In genomic region chrX:2484721-2485459, GRCh38 we compare ENCODE assay signal across 12 cellular contexts. TPM values are rescaled to one million over a fixed set of nuclear protein-coding genes. Genes with fewer than 3 reads are reported as not detected.
DNase-seq lines count a peak whose midpoint lies in the region; ATAC-seq, FAIRE-seq and TF ChIP-seq lines count a peak whose summit lies in the region.
"Had no signal": no experiment of that assay in that cellular context is flagged by ENCODE, and none has a peak within 500 bp of the region (broad histone marks: within the 10 kb centered on the region; RNA-seq: fewer than 3 reads in every experiment).

No MANE protein-coding gene starts in this region.

- H3K56ac ChIP-seq in H1 (replicated peaks; ENCODE audit: insufficient read length, low read depth, low read length), result no peak overlapping the region

- POLR2A ChIA-PET in H1 (lab: Charles Lee; ENCODE audit: partially characterized antibody), result no interaction called here
- POLR2A ChIA-PET in PC-3 (lab: Charles Lee; ENCODE audit: unreplicated experiment), result no interaction called here

- TF ChIP-seq POLR2A in H1 (IDR thresholded peaks at IDR 0.05; ENCODE audit: control extremely low read depth in 1 of 2, low read depth in 2 of 2, low read length in 2 of 2) (no peak), stomach (IDR thresholded peaks at IDR 0.05) (no peak)

- H2BK120ac ChIP-seq in H1 (replicated peaks; ENCODE audit: low read depth, low read length), result no peak overlapping the region

- H3K4me3 ChIP-seq in GM23338, result peak overlapping the region; percentile 26; the same call in 1 of the 2 replicates
- no peak overlapping the region; a peak in 1 of 8 replicates for H3K4me3 ChIP-seq in H1 (ENCODE audit: extremely low read depth in 1 of 4, insufficient read depth in 2 of 4, low read depth in 3 of 4, low read length in 4 of 4)
- H3K4me3 ChIP-seq in stomach, result peak overlapping the region in 3 of 4 donors; percentile 18 to 25 (median 19)
- H3K4me3 ChIP-seq in PC-3 (ENCODE audit: low read length), result no peak overlapping the region

- TF ChIP-seq EP300 in H1 (IDR thresholded peaks at IDR 0.05; ENCODE audit: borderline replicate concordance in 1 of 2, low read depth in 2 of 2, low read length in 2 of 2), result no peak
- no peak for TF ChIP-seq EP300 in stomach (IDR thresholded peaks at IDR 0.05)

- H3K4ac ChIP-seq in H1 (replicated peaks; ENCODE audit: insufficient read length, low read depth, low read length), result no peak overlapping the region

- TF ChIP-seq CTCF in GM23338 (conservative IDR thresholded peaks at IDR 0.05; ENCODE audit: low read depth in 2 of 2), result no peak
- no peak for TF ChIP-seq CTCF in H1 (IDR thresholded peaks at IDR 0.05; ENCODE audit: control extremely low read depth in 1 of 3, insufficient read depth in 1 of 3, low read depth in 1 of 3, low read length in 3 of 3)
- TF ChIP-seq CTCF in stomach (IDR thresholded peaks at IDR 0.05), result no peak
- no peak for TF ChIP-seq CTCF in PC-3 (conservative IDR thresholded peaks at IDR 0.05; ENCODE audit: low read depth, low read length)

- H3F3A ChIP-seq in GM23338 (replicated peaks; ENCODE audit: low read depth) (peaks cover 15% of the 10 kb centered on the region; the same call in 1 of the 2 replicates), PC-3 (ENCODE audit: low read length, unreplicated experiment) (no peaks in the 10 kb centered on the region)

- H4K20me1 ChIP-seq in GM23338 (replicated peaks; ENCODE audit: insufficient read depth) (no peaks in the 10 kb centered on the region; the same call in 1 of the 2 replicates), H1 (replicated peaks in 1 of 2; ENCODE audit: control insufficient read depth in 1 of 2, insufficient read depth in 2 of 2, low read length in 2 of 2) (peaks cover 9 to 11% of the 10 kb centered on the region in 2 experiments), PC-3 (ENCODE audit: low read length) (no peaks in the 10 kb centered on the region)

- H2AK5ac ChIP-seq in H1 (ENCODE audit: low read depth, low read length), result peak overlapping the region; percentile 68

- H3K27ac ChIP-seq in GM23338 (ENCODE audit: low read depth) (peak overlapping the region; percentile 94), H1 (ENCODE audit: low read depth, low read length) (peak overlapping the region; percentile 57), stomach (peak overlapping the region in 4 of 5 donors; percentile 64 to 77 (median 67)), PC-3 (ENCODE audit: low read length) (no peak overlapping the region)

- no peak overlapping the region; the same call in 1 of the 2 replicates for H2BK20ac ChIP-seq in H1 (ENCODE audit: low read length)

- H2AFZ ChIP-seq in GM23338, result no peak overlapping the region; the same call in 1 of the 2 replicates
- no peak overlapping the region for H2AFZ ChIP-seq in H1 (ENCODE audit: low read length)
- no peak overlapping the region for H2AFZ ChIP-seq in PC-3 (ENCODE audit: low read length)

- H2BK12ac ChIP-seq in H1 (ENCODE audit: low read depth, low read length), result peak overlapping the region; percentile 71

- peaks cover 15% of the 10 kb centered on the region for H3K4me1 ChIP-seq in GM23338 (ENCODE audit: insufficient read depth)
- H3K4me1 ChIP-seq in H1 (replicated peaks in 1 of 4; ENCODE audit: control insufficient read depth in 3 of 4, insufficient read depth in 4 of 4, low read length in 3 of 4), result peaks cover 5 to 13% (median 8%) of the 10 kb centered on the region in 4 experiments
- peaks cover 0 to 30% (median 7%) of the 10 kb centered on the region in 4 donors for H3K4me1 ChIP-seq in stomach
- H3K4me1 ChIP-seq in PC-3 (ENCODE audit: insufficient read depth, low read length), result no peaks in the 10 kb centered on the region

- peak overlapping the region; percentile 71 for H3K4me2 ChIP-seq in GM23338
- peak overlapping the region; percentile 20 to 25; a peak in 3 of 4 replicates for H3K4me2 ChIP-seq in H1 (ENCODE audit: insufficient read depth in 1 of 2, low read depth in 2 of 2, low read length in 2 of 2)
- no peak overlapping the region for H3K4me2 ChIP-seq in PC-3 (ENCODE audit: low read length)

- peaks cover 52% of the 10 kb centered on the region for H3K36me3 Mint-ChIP-seq in GM23338 (ENCODE audit: low read depth)

- 78% methylated on average over 24 of the region's 25 CpGs; no CpG with 5 or more reads in 1 of the 2 experiments for WGBS in H1 (ENCODE audit: extremely low coverage in 1 of 2, insufficient coverage in 1 of 2, insufficient read length in 1 of 2, insufficient replicate concordance in 2 of 2, low coverage in 1 of 2, low lambda C conversion rate in 2 of 2, missing lambda C conversion rate in 1 of 2), 2 experiments
- WGBS in stomach, 5 donors, result 54 to 77% (median 69%) methylated on average over 25 of the region's 25 CpGs

- BruUV-seq in PC-3 (replicated peaks; lab: Mats Ljungman, UMichigan), result no TSS peak

- DNase-seq in GM23338 (ENCODE audit: low spot score) (peak; percentile 56), H1 (ENCODE audit: low read depth in 1 of 2, low spot score in 2 of 2) (no peak), left kidney (ENCODE audit: low read depth, low spot score) (peak; percentile 33), stomach (no peak), iPS-NIHi11 (ENCODE audit: low spot score) (no peak), NCI-H524 (lab: John Stamatoyannopoulos, UW) (no peak), PC-3 (no peak)
- DNase-seq: amygdala, DND-41, NCI-H2227 treated with DMSO at 0.1 percent for 48 hours had no signal

- H3K23ac ChIP-seq in H1 (ENCODE audit: insufficient read length), result no peak overlapping the region

- peak overlapping the region; percentile 36 for H2BK15ac ChIP-seq in H1 (ENCODE audit: low read length)

- H3K27ac Mint-ChIP-seq in GM23338, result peak overlapping the region; percentile 89

- H3K4me3 Mint-ChIP-seq in GM23338, result peak overlapping the region; percentile 37; the same call in 2 of the 3 replicates

- peak overlapping the region; percentile 16; the same call in 1 of the 2 replicates for H4K8ac ChIP-seq in H1 (ENCODE audit: extremely low read depth, insufficient read depth, low read length)

- H3K14ac ChIP-seq in H1 (ENCODE audit: insufficient read length), result no peak overlapping the region

- peaks cover 2% of the 10 kb centered on the region; the same call in 1 of the 2 replicates for H3K23me2 ChIP-seq in H1 (ENCODE audit: low read depth, low read length)

- peak; percentile 57 for ATAC-seq in GM23338
- no peak for ATAC-seq in GM18511 (IDR thresholded peaks at IDR 0.05; ENCODE audit: unreplicated experiment)
- no peak for ATAC-seq in PC-3

- H3K9me3 ChIP-seq in H1 (ENCODE audit: insufficient read depth in 2 of 2, low read depth in 1 of 2, low read length in 1 of 2) (no peaks in the 10 kb centered on the region), stomach (no peaks in the 10 kb centered on the region), PC-3 (ENCODE audit: low read length) (no peaks in the 10 kb centered on the region)

- intact Hi-C loops in stomach (cut with DNase I; ENCODE audit: low total_unique reads) (no loop called here), PC-3 (cut with micrococcal nuclease) (no loop called here)

- peaks cover 18% of the 10 kb centered on the region for H3K27me3 Mint-ChIP-seq in GM23338 (ENCODE audit: insufficient read depth, low read depth, poor library complexity)

- CTCF ChIA-PET in H1 (lab: Charles Lee; ENCODE audit: partially characterized antibody) (no interaction called here), PC-3 (lab: Charles Lee) (no interaction called here)

- H3K79me2 ChIP-seq in GM23338 (replicated peaks; ENCODE audit: insufficient read depth) (peaks cover 79% of the 10 kb centered on the region), H1 (ENCODE audit: control insufficient read depth in 1 of 2, insufficient read depth in 2 of 2, low read length in 2 of 2) (peaks cover 6 to 84% of the 10 kb centered on the region in 2 experiments), PC-3 (ENCODE audit: low read length) (no peaks in the 10 kb centered on the region)

- peaks cover 12% of the 10 kb centered on the region for H3K79me1 ChIP-seq in H1 (ENCODE audit: low read depth, low read length)

- H4K91ac ChIP-seq in H1 (replicated peaks; ENCODE audit: insufficient read length, low read length), result peak overlapping the region; percentile 48

- peak overlapping the region; percentile 87 for H2BK5ac ChIP-seq in H1 (ENCODE audit: low read depth, low read length)

- H3K27me3 ChIP-seq in GM23338 (ENCODE audit: insufficient read depth), result no peaks in the 10 kb centered on the region
- H3K27me3 ChIP-seq in H1 (replicated peaks in 1 of 4; ENCODE audit: control insufficient read depth in 3 of 4, extremely low read depth in 1 of 4, insufficient read depth in 3 of 4, low read length in 3 of 4), result no peaks in the 10 kb centered on the region
- H3K27me3 ChIP-seq in stomach, result no peaks in the 10 kb centered on the region
- H3K27me3 ChIP-seq in PC-3 (ENCODE audit: low read length), result no peaks in the 10 kb centered on the region

- H3K9me2 ChIP-seq in GM23338 (ENCODE audit: insufficient read depth) (no peaks in the 10 kb centered on the region), PC-3 (replicated peaks; ENCODE audit: low read length) (no peaks in the 10 kb centered on the region)

- H3K4me1 Mint-ChIP-seq in GM23338, result peaks cover 33% of the 10 kb centered on the region

- H3K36me3 ChIP-seq in GM23338 (ENCODE audit: insufficient read depth) (no peaks in the 10 kb centered on the region), H1 (ENCODE audit: control insufficient read depth in 2 of 4, insufficient read depth in 4 of 4, low read length in 3 of 4) (peaks cover 10 to 36% (median 29%) of the 10 kb centered on the region in 4 experiments; a peak in 7 of 8 replicates), stomach (peaks cover 36 to 40% (median 38%) of the 10 kb centered on the region in 4 donors), PC-3 (ENCODE audit: low read depth, low read length) (no peaks in the 10 kb centered on the region)

- H3K9ac ChIP-seq in H1 (replicated peaks in 1 of 4; ENCODE audit: extremely low read depth in 1 of 4, low read depth in 3 of 4, low read length in 3 of 4), result peak overlapping the region in 1 of 4 experiments; percentile 13; a peak in 2 of 7 replicates
- no peak overlapping the region for H3K9ac ChIP-seq in PC-3 (ENCODE audit: low read length)

- no peak for TF ChIP-seq RAD21 in H1 (IDR thresholded peaks at IDR 0.05 in 1 of 2, conservative IDR thresholded peaks at IDR 0.05 in 1 of 2; ENCODE audit: low read depth in 2 of 2, low read length in 2 of 2)

- FAIRE-seq in H1 (lab: Jason Lieb, UNC), result no peak
- FAIRE-seq: TTC549 had no signal

- H3K18ac ChIP-seq in H1 (ENCODE audit: extremely low read depth, low read length), result peak overlapping the region; percentile 72; the same call in 1 of the 2 replicates

- H3K9me3 Mint-ChIP-seq in GM23338, result peaks cover 4% of the 10 kb centered on the region

- H4K5ac ChIP-seq in H1 (ENCODE audit: insufficient read length, low read depth, low read length), result peak overlapping the region; percentile 4

RNA-seq across cellular contexts. Expression of gene DHRSX, which starts 15.9 kb away (rescaled TPM):
- 18.5 and 33.9 TPM in 2 replicates for total RNA-seq in GM23338 (2014; rRNA removed; shearing (Covaris generic))
- 43.0 and 44.3 TPM in 2 replicates for polyA plus RNA-seq in GM23338 (2016; fragmentation: Nextera tagmentation; extraction: Ambion mirVana)
- total RNA-seq in H1 (2021; fragmentation: NEBNext Ultra II Directional; extraction: Animal tissue kit (Norgen Biotek cat#: 25700)), result 29.1 and 35.1 TPM in 2 replicates
- 43.4 and 46.8 TPM in 2 replicates for polyA plus RNA-seq in H1 (2011; rRNA removed)
- polyA plus RNA-seq in H1 (2011; cell fraction: cytosol; rRNA removed), result 36.5 TPM
- polyA plus RNA-seq in H1 (2011; cell fraction: nucleus; rRNA removed), result 54.8 TPM
- polyA plus RNA-seq in H1 (2012, experiment 1 of 2), result 29.2 to 34.0 TPM (median 33.8 TPM) in 4 replicates
- polyA plus RNA-seq in H1 (2012, experiment 2 of 2), result 30.9 TPM
- polyA plus RNA-seq in H1 (2013, experiment 1 of 2), result 22.1 TPM
- polyA plus RNA-seq in H1 (2013, experiment 2 of 2), result 23.6 TPM
- polyA minus RNA-seq in H1 (2011; rRNA and poly(A)+ RNA removed), result 51.6 and 57.5 TPM in 2 replicates
- 15.0 TPM for polyA minus RNA-seq in H1 (2011; cell fraction: cytosol; rRNA and poly(A)+ RNA removed)
- 45.8 TPM for polyA minus RNA-seq in H1 (2011; cell fraction: nucleus; rRNA and poly(A)+ RNA removed)
- total RNA-seq in stomach, result 10 to 100 TPM; 17.7 to 69.4 (median 23.7) TPM
- 10 to 100 TPM; 11.2 to 19.6 (median 12.9) TPM for polyA plus RNA-seq in stomach
- total RNA-seq in PC-3 (2014; rRNA removed), result 11.5 and 13.8 TPM in 2 replicates

RNA-seq across cellular contexts. Expression of gene ZBED1, which starts 15.9 kb away (rescaled TPM):
- total RNA-seq in GM23338 (2014; rRNA removed; shearing (Covaris generic)), result 43.8 and 45.0 TPM in 2 replicates
- polyA plus RNA-seq in GM23338 (2016; fragmentation: Nextera tagmentation; extraction: Ambion mirVana) (16.1 and 16.4 TPM in 2 replicates), H1 (2011; rRNA removed) (28.5 and 41.4 TPM in 2 replicates), stomach (10 to 100 TPM; 10.9 to 20.2 (median 13.9) TPM)
- 45.8 and 46.4 TPM in 2 replicates for total RNA-seq in H1 (2021; fragmentation: NEBNext Ultra II Directional; extraction: Animal tissue kit (Norgen Biotek cat#: 25700))
- 33.4 TPM for polyA plus RNA-seq in H1 (2011; cell fraction: cytosol; rRNA removed)
- 34.7 TPM for polyA plus RNA-seq in H1 (2011; cell fraction: nucleus; rRNA removed)
- polyA plus RNA-seq in H1 (2012, experiment 1 of 2), result 23.6 to 30.7 TPM (median 29.1 TPM) in 4 replicates
- polyA plus RNA-seq in H1 (2012, experiment 2 of 2), result 29.3 TPM
- 19.5 TPM for polyA plus RNA-seq in H1 (2013, experiment 1 of 2)
- polyA plus RNA-seq in H1 (2013, experiment 2 of 2), result 17.9 TPM
- 29.9 and 30.2 TPM in 2 replicates for polyA minus RNA-seq in H1 (2011; rRNA and poly(A)+ RNA removed)
- polyA minus RNA-seq in H1 (2011; cell fraction: cytosol; rRNA and poly(A)+ RNA removed), result 40.1 TPM
- polyA minus RNA-seq in H1 (2011; cell fraction: nucleus; rRNA and poly(A)+ RNA removed), result 31.7 TPM
- total RNA-seq in stomach (10 to 100 TPM; 11.1 to 61.4 (median 31.2) TPM), PC-3 (2014; rRNA removed) (14.2 and 15.9 TPM in 2 replicates)

Comparison
In these comparisons a context has a peak if more than half of its experiments do, and no peak if none do; other contexts are left out.
1. DNase-seq: peak in GM23338 (single experiment) and left kidney (single experiment); none in H1 (0 of 2), stomach (single experiment), iPS-NIHi11 (single experiment), NCI-H524 (0 of 2) and PC-3 (single experiment).
2. H3K4me3 ChIP-seq: peak in GM23338 (single experiment) and stomach (3 of 4); none in H1 (0 of 4) and PC-3 (single experiment).